21 cellular contexts compared by ENCODE assay signal in the genomic region with DNA sequence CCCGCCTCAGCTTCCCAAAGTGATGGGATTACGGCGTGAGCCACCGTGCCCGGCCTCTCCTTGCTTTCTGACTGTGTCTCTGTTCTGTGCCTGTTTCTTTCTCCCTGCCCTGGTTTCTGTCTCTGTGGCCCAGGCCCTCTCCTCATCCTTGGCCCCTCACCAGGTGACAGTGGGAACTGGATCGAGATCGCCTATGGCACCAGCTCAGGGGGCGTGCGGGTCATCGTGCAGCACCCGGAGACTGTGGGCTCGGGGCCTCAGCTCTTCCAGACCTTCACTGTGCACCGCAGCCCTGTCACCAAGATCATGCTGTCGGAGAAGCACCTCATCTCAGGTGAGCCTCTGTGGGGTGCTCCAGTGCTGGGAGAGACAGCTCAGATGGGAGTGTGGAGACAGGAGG. TPM values are rescaled to one million over a fixed set of nuclear protein-coding genes. Genes with fewer than 3 reads are reported as not detected.
A peak's percentile ranks its signal among the peaks of the same experiment; 100 is the strongest.
DNase-seq lines count a peak whose midpoint lies in the region; ATAC-seq, FAIRE-seq and TF ChIP-seq lines count a peak whose summit lies in the region.
"Had no signal": no experiment of that assay in that cellular context is flagged by ENCODE, and none has a peak within 500 bp of the region (broad histone marks: within the 10 kb centered on the region; RNA-seq: fewer than 3 reads in every experiment).

No MANE protein-coding gene starts in this region.

- H3K4me1 ChIP-seq in A549 (peaks cover 47% of the 10 kb centered on the region), neural progenitor cell (peaks cover 10% of the 10 kb centered on the region), prostate gland (replicated peaks) (no peaks in the 10 kb centered on the region)

- CTCF ChIA-PET in A549 (lab: Yijun Ruan, JAX): interaction anchor here (0.6 to 35.2 kb wide), 7 partner anchors 8 to 129 kb away, joined by 3 to 2247 read pairs (median 7); a partner anchor contains a TSS

- H3K79me2 ChIP-seq in neural progenitor cell (ENCODE audit: low read depth): no peaks in the 10 kb centered on the region

- H4K20me1 ChIP-seq in neural progenitor cell (ENCODE audit: low read depth): no peaks in the 10 kb centered on the region

- H3K27ac Mint-ChIP-seq in T-helper 2 cell treated with Interferon-gamma antibody and Interleukin-4, amounts not matched to agents 5 μg/mL and 100 μg/mL, for 36 hours: peak overlapping the region; percentile 44
- H3K27ac Mint-ChIP-seq in activated T-helper 1 cell treated with anti-CD3 and anti-CD28 coated beads, Interleukin-12 subunit alpha, Interleukin-12 subunit beta, Interleukin-2, Interleukin-4 antibody, amounts not matched to agents 30 ng/mL and 10 ng/mL and 1 ng/mL, durations not matched to agents 14 hours and 24 hours and 36 hours: peak overlapping the region; percentile 56
- no peak overlapping the region for H3K27ac Mint-ChIP-seq in neural progenitor cell
- H3K27ac Mint-ChIP-seq: GM23338 had no signal

- POLR2A ChIA-PET in A549 (lab: Yijun Ruan, JAX): interaction anchor here (1.2 kb wide), 1 partner anchor 162 kb away, joined by 3 read pairs; no protein-coding TSS in a partner anchor

- 95% methylated on average over 14 of the region's 14 CpGs for WGBS in A549 (ENCODE audit: missing lambda C conversion rate)
- 95% methylated on average over 14 of the region's 14 CpGs for WGBS in prostate gland

- H3K36me3 ChIP-seq in neural progenitor cell (no peaks in the 10 kb centered on the region), prostate gland (no peaks in the 10 kb centered on the region)

- H3K4me3 ChIP-seq in A549 (no peak overlapping the region), neural progenitor cell (no peak overlapping the region), prostate gland (no peak overlapping the region)
- H3K4me3 ChIP-seq: GM23338, K562 had no signal

- DNase-seq in T-helper 2 cell treated with Interferon-gamma antibody and Interleukin-4, amounts not matched to agents 5 μg/mL and 100 μg/mL, for 36 hours (ENCODE audit: low spot score): no peak
- DNase-seq in T-helper 2 cell (no peak), A549 (ENCODE audit: low read depth in 1 of 2, low spot score in 1 of 2) (no peak), neural progenitor cell (ENCODE audit: low spot score) (no peak), prostate gland (ENCODE audit: low spot score) (no peak), SKM-1 treated with dmso at 0.1 percent for 144 hours (lab: John Stamatoyannopoulos, UW; ENCODE audit: unreplicated experiment) (no peak)
- no peak for DNase-seq in activated T-helper 1 cell treated with anti-CD3 and anti-CD28 coated beads, Interleukin-12 subunit alpha, Interleukin-12 subunit beta, Interleukin-2, Interleukin-4 antibody, amounts not matched to agents 30 ng/mL and 10 ng/mL and 1 ng/mL, durations not matched to agents 14 hours and 24 hours and 36 hours (ENCODE audit: low spot score)
- DNase-seq: 8988T; GF-D8; MV-4-11; NCI-H1417; NCI-H187 treated with DMSO at 0.1 percent for 48 hours; NCI-H69; NK-92 treated with Interleukin-12 subunit alpha and Interleukin-12 subunit beta, amount 100 ng/mL, for 24 hours; OCI-M1; RPMI8226 had no signal

- intact Hi-C loops in activated T-helper 1 cell treated with anti-CD3 and anti-CD28 coated beads, Interleukin-12 subunit alpha, Interleukin-12 subunit beta, Interleukin-2, Interleukin-4 antibody, amounts not matched to agents 30 ng/mL and 10 ng/mL and 1 ng/mL, durations not matched to agents 14 hours and 24 hours and 36 hours (cut with micrococcal nuclease): no loop called here
- intact Hi-C loops in prostate gland (cut with DNase I): no loop called here

- ATAC-seq in A549 (no peak), GM21360 (IDR thresholded peaks at IDR 0.05; ENCODE audit: unreplicated experiment) (no peak)
- ATAC-seq: GM23338, K562 had no signal

- peaks cover 17% of the 10 kb centered on the region for H3K4me1 Mint-ChIP-seq in T-helper 2 cell treated with Interferon-gamma antibody and Interleukin-4, amounts not matched to agents 5 μg/mL and 100 μg/mL, for 36 hours (ENCODE audit: low read depth)
- peaks cover 17% of the 10 kb centered on the region for H3K4me1 Mint-ChIP-seq in activated T-helper 1 cell treated with anti-CD3 and anti-CD28 coated beads, Interleukin-12 subunit alpha, Interleukin-12 subunit beta, Interleukin-2, Interleukin-4 antibody, amounts not matched to agents 30 ng/mL and 10 ng/mL and 1 ng/mL, durations not matched to agents 14 hours and 24 hours and 36 hours (ENCODE audit: low read depth)
- H3K4me1 Mint-ChIP-seq in neural progenitor cell: peaks cover 18% of the 10 kb centered on the region
- H3K4me1 Mint-ChIP-seq: GM23338 had no signal

- H3K9ac ChIP-seq in neural progenitor cell: no peak overlapping the region

- FAIRE-seq in A549 (lab: Jason Lieb, UNC): no peak
- FAIRE-seq: GM12891, GM18507, K562 had no signal

- no peak for TF ChIP-seq RAD21 in A549 (conservative IDR thresholded peaks at IDR 0.05 in 1 of 2, IDR thresholded peaks at IDR 0.05 in 1 of 2)

- no peaks in the 10 kb centered on the region for H3K9me3 Mint-ChIP-seq in T-helper 2 cell treated with Interferon-gamma antibody and Interleukin-4, amounts not matched to agents 5 μg/mL and 100 μg/mL, for 36 hours
- H3K9me3 Mint-ChIP-seq in activated T-helper 1 cell treated with anti-CD3 and anti-CD28 coated beads, Interleukin-12 subunit alpha, Interleukin-12 subunit beta, Interleukin-2, Interleukin-4 antibody, amounts not matched to agents 30 ng/mL and 10 ng/mL and 1 ng/mL, durations not matched to agents 14 hours and 24 hours and 36 hours: no peaks in the 10 kb centered on the region
- H3K9me3 Mint-ChIP-seq in neural progenitor cell: no peaks in the 10 kb centered on the region
- H3K9me3 Mint-ChIP-seq: GM23338 had no signal

- no peaks in the 10 kb centered on the region for H3K27me3 Mint-ChIP-seq in T-helper 2 cell treated with Interferon-gamma antibody and Interleukin-4, amounts not matched to agents 5 μg/mL and 100 μg/mL, for 36 hours (ENCODE audit: low read depth)
- H3K27me3 Mint-ChIP-seq in activated T-helper 1 cell treated with anti-CD3 and anti-CD28 coated beads, Interleukin-12 subunit alpha, Interleukin-12 subunit beta, Interleukin-2, Interleukin-4 antibody, amounts not matched to agents 30 ng/mL and 10 ng/mL and 1 ng/mL, durations not matched to agents 14 hours and 24 hours and 36 hours (ENCODE audit: insufficient read depth): no peaks in the 10 kb centered on the region
- H3K27me3 Mint-ChIP-seq in neural progenitor cell (ENCODE audit: insufficient read depth, low read depth): peaks cover 5% of the 10 kb centered on the region

- H3K36me3 Mint-ChIP-seq in T-helper 2 cell treated with Interferon-gamma antibody and Interleukin-4, amounts not matched to agents 5 μg/mL and 100 μg/mL, for 36 hours (ENCODE audit: low read depth): peaks cover 44% of the 10 kb centered on the region
- H3K36me3 Mint-ChIP-seq in activated T-helper 1 cell treated with anti-CD3 and anti-CD28 coated beads, Interleukin-12 subunit alpha, Interleukin-12 subunit beta, Interleukin-2, Interleukin-4 antibody, amounts not matched to agents 30 ng/mL and 10 ng/mL and 1 ng/mL, durations not matched to agents 14 hours and 24 hours and 36 hours (ENCODE audit: low read depth): peaks cover 49% of the 10 kb centered on the region
- peaks cover 9% of the 10 kb centered on the region for H3K36me3 Mint-ChIP-seq in neural progenitor cell

- peak overlapping the region; percentile 66 to 84; a peak in 5 of 6 replicates for H3K27ac ChIP-seq in A549
- no peak overlapping the region for H3K27ac ChIP-seq in neural progenitor cell
- H3K27ac ChIP-seq in prostate gland: no peak overlapping the region

- H3K4me2 ChIP-seq in A549 (peak overlapping the region; percentile 60; the same call in 1 of the 3 replicates), neural progenitor cell (no peak overlapping the region)
- H3K4me2 ChIP-seq: GM23338 had no signal

- peaks cover 10% of the 10 kb centered on the region for H3F3A ChIP-seq in neural progenitor cell (ENCODE audit: low read depth)

- no peak for TF ChIP-seq EP300 in A549 (IDR thresholded peaks at IDR 0.05)

- no peak overlapping the region for H2AFZ ChIP-seq in neural progenitor cell (replicated peaks)
- H2AFZ ChIP-seq: GM23338 had no signal

- H3K27me3 ChIP-seq in neural progenitor cell: no peaks in the 10 kb centered on the region
- H3K27me3 ChIP-seq in prostate gland (replicated peaks; ENCODE audit: insufficient read depth): no peaks in the 10 kb centered on the region

- H3K9me3 ChIP-seq in A549 (no peaks in the 10 kb centered on the region), neural progenitor cell (ENCODE audit: low read depth) (no peaks in the 10 kb centered on the region), prostate gland (no peaks in the 10 kb centered on the region)

- H3K4me3 Mint-ChIP-seq in T-helper 2 cell treated with Interferon-gamma antibody and Interleukin-4, amounts not matched to agents 5 μg/mL and 100 μg/mL, for 36 hours: no peak overlapping the region
- H3K4me3 Mint-ChIP-seq in activated T-helper 1 cell treated with anti-CD3 and anti-CD28 coated beads, Interleukin-12 subunit alpha, Interleukin-12 subunit beta, Interleukin-2, Interleukin-4 antibody, amounts not matched to agents 30 ng/mL and 10 ng/mL and 1 ng/mL, durations not matched to agents 14 hours and 24 hours and 36 hours: peak overlapping the region; percentile 45
- H3K4me3 Mint-ChIP-seq in neural progenitor cell: peak overlapping the region; percentile 31
- H3K4me3 Mint-ChIP-seq: GM23338 had no signal

- TF ChIP-seq CTCF in A549 (IDR thresholded peaks at IDR 0.05) (no peak), neural progenitor cell (IDR thresholded peaks at IDR 0.05) (no peak), prostate gland (IDR thresholded peaks at IDR 0.05) (no peak)

- TF ChIP-seq POLR2A in A549 (IDR thresholded peaks at IDR 0.05; ENCODE audit: low read length) (no peak; the same call in 1 of the 2 replicates), prostate gland (IDR thresholded peaks at IDR 0.05) (no peak)

RNA-seq across cellular contexts. Expression of a gene that starts 9.9 kb away (rescaled TPM):
- polyA plus RNA-seq in A549 (2011; rRNA removed) (75.2 and 79.7 TPM in 2 replicates), A549 (2017; fragmentation: RNase III; extraction: RNeasy Plus Mini Kit Qiagen cat#74134 plus additional on column Dnase treatment) (94.9 to 128 TPM (median 123 TPM) in 3 replicates)
- polyA plus RNA-seq in A549 (2012; cell fraction: cytosol; rRNA removed): 163 and 237 TPM in 2 replicates
- polyA plus RNA-seq in A549 (2012; cell fraction: nucleus; rRNA removed): 317 and 432 TPM in 2 replicates
- 133 and 167 TPM in 2 replicates for polyA minus RNA-seq in A549 (2011; rRNA and poly(A)+ RNA removed)
- total RNA-seq in activated T-helper 1 cell treated with anti-CD3 and anti-CD28 coated beads, Interleukin-12 subunit alpha, Interleukin-12 subunit beta, Interleukin-2, Interleukin-4 antibody, amounts not matched to agents 30 ng/mL and 10 ng/mL and 1 ng/mL, durations not matched to agents 14 hours and 24 hours and 36 hours: 102 and 113 TPM in 2 replicates
- total RNA-seq in neural progenitor cell (ENCODE audit: low replicate concordance) (20.6 and 63.7 TPM in 2 replicates), prostate gland (10 to 100 TPM; 54.6 to 91.6 TPM)

RNA-seq across cellular contexts. Expression of a gene that starts 14.6 kb away (rescaled TPM):
- polyA plus RNA-seq in A549 (2011; rRNA removed): 23.1 and 32.0 TPM in 2 replicates
- polyA plus RNA-seq in A549 (2012; cell fraction: cytosol; rRNA removed): 65.2 and 69.3 TPM in 2 replicates
- 475 and 611 TPM in 2 replicates for polyA plus RNA-seq in A549 (2012; cell fraction: nucleus; rRNA removed)
- 37.7 to 51.1 TPM (median 43.2 TPM) in 3 replicates for polyA plus RNA-seq in A549 (2017; fragmentation: RNase III; extraction: RNeasy Plus Mini Kit Qiagen cat#74134 plus additional on column Dnase treatment)
- polyA minus RNA-seq in A549 (2011; rRNA and poly(A)+ RNA removed): 16.3 and 26.9 TPM in 2 replicates
- total RNA-seq in activated T-helper 1 cell treated with anti-CD3 and anti-CD28 coated beads, Interleukin-12 subunit alpha, Interleukin-12 subunit beta, Interleukin-2, Interleukin-4 antibody, amounts not matched to agents 30 ng/mL and 10 ng/mL and 1 ng/mL, durations not matched to agents 14 hours and 24 hours and 36 hours: 107 and 116 TPM in 2 replicates
- 24.7 and 70.0 TPM in 2 replicates for total RNA-seq in neural progenitor cell (ENCODE audit: low replicate concordance)
- total RNA-seq in prostate gland: 100 to 1,000 TPM; 160 to 500 TPM

Comparison
In these comparisons a context has a peak if more than half of its experiments do, and no peak if none do; other contexts are left out.
1. H3K27ac ChIP-seq: peak in A549 (2 of 2); none in neural progenitor cell (single experiment) and prostate gland (0 of 2).